1 cellular context compared by ENCODE assay signal in genomic region chr5:119315516-119315949, GRCh38.
TF ChIP-seq lines count a peak whose summit lies in the region.

No MANE protein-coding gene starts in this region.

TF ChIP-seq in GM12878, 131 proteins besides CTCF, POLR2A, EP300 and RAD21 (continued from another document):
- no peak for TF ChIP-seq ZNF592 (IDR thresholded peaks at IDR 0.05)
- TF ChIP-seq EGR1 (IDR thresholded peaks at IDR 0.05; ENCODE audit: borderline replicate concordance in 1 of 2, low read depth in 2 of 2, low read length in 2 of 2), result peak in 1 of 2 experiments; percentile 85; a peak in 2 of 3 replicates
- TF ChIP-seq IKZF2 (IDR thresholded peaks at IDR 0.05), result 0 out of 4 replicates have a peak, but pooled peaks of 1 of the 2 experiments have one; percentile 32
- TF ChIP-seq STAT3 (IDR thresholded peaks at IDR 0.05; ENCODE audit: low read depth, low read length), result no peak
- TF ChIP-seq RUNX3 (IDR thresholded peaks at IDR 0.05; ENCODE audit: low read length), result no peak; the same call in 1 of the 2 replicates
- TF ChIP-seq USF2 (IDR thresholded peaks at IDR 0.05; ENCODE audit: borderline replicate concordance, low read depth, low read length), result no peak
- TF ChIP-seq SUZ12 (IDR thresholded peaks at IDR 0.05; ENCODE audit: unreplicated experiment), result no peak
- 0 out of 2 replicates have a peak, but pooled peaks have one; percentile 22 for TF ChIP-seq DPF2 (IDR thresholded peaks at IDR 0.05)
- TF ChIP-seq SMC3 (IDR thresholded peaks at IDR 0.05; ENCODE audit: borderline replicate concordance, low read length), result peak; percentile 84
- 0 out of 2 replicates have a peak, but pooled peaks have one; percentile 30 for TF ChIP-seq GATAD2B (conservative IDR thresholded peaks at IDR 0.05; ENCODE audit: low read depth)
- 0 out of 2 replicates have a peak, but pooled peaks have one; percentile 25 for TF ChIP-seq IRF4 (IDR thresholded peaks at IDR 0.05; ENCODE audit: low read depth, low read length)
- no peak for TF ChIP-seq GABPA (IDR thresholded peaks at IDR 0.05; ENCODE audit: low read depth)
- no peak for TF ChIP-seq PRDM15 (CRISPR knock-in tag; IDR thresholded peaks at IDR 0.05)
- TF ChIP-seq MEF2B (IDR thresholded peaks at IDR 0.05; ENCODE audit: partially characterized antibody, poor library complexity, severe bottlenecking), result peak; percentile 92
- 0 out of 2 replicates have a peak, but pooled peaks have one; percentile 12 for TF ChIP-seq SMARCA5 (IDR thresholded peaks at IDR 0.05)
- TF ChIP-seq HDAC6 (IDR thresholded peaks at IDR 0.05; ENCODE audit: unreplicated experiment), result no peak
- TF ChIP-seq IKZF1 (conservative IDR thresholded peaks at IDR 0.05), result peak; percentile 46; the same call in 1 of the 2 replicates
- no peak for TF ChIP-seq ZBTB4 (CRISPR knock-in tag; IDR thresholded peaks at IDR 0.05)
